Comparison of ENCODE assay signal across 18 cellular contexts in genomic region chr12:16622315-16622714, GRCh38. TPM values are rescaled to one million over a fixed set of nuclear protein-coding genes. Genes with fewer than 3 reads are reported as not detected.
DNase-seq lines count a peak whose midpoint lies in the region; ATAC-seq and TF ChIP-seq lines count a peak whose summit lies in the region.
"Had no signal": no experiment of that assay in that cellular context is flagged by ENCODE, and none has a peak within 500 bp of the region (broad histone marks: within the 10 kb centered on the region; RNA-seq: fewer than 3 reads in every experiment).

No MANE protein-coding gene starts in this region.

- H3K9me3 Mint-ChIP-seq in CD4-positive, alpha-beta T cell: peaks cover 6% of the 10 kb centered on the region
- peaks cover 7% of the 10 kb centered on the region for H3K9me3 Mint-ChIP-seq in natural killer cell treated with Interleukin-12 subunit alpha and Interleukin-12 subunit beta and Interleukin-15 and Interleukin-18, amount 100 ng/mL, for 72 hours

- peak; percentile 63 for ATAC-seq in GM18868 (IDR thresholded peaks at IDR 0.05; ENCODE audit: unreplicated experiment)
- peak; percentile 63 for ATAC-seq in HG02840 (IDR thresholded peaks at IDR 0.05; ENCODE audit: low FRiP score, unreplicated experiment)
- ATAC-seq in GM21515 (IDR thresholded peaks at IDR 0.05; ENCODE audit: unreplicated experiment): no peak
- no peak for ATAC-seq in CD4-positive, alpha-beta T cell (ENCODE audit: poor library complexity)
- ATAC-seq in natural killer cell treated with Interleukin-12 subunit alpha and Interleukin-12 subunit beta and Interleukin-15 and Interleukin-18, amount 100 ng/mL, for 72 hours: no peak
- ATAC-seq: gastroesophageal sphincter, left ventricle myocardium superior had no signal

- H3K36me3 Mint-ChIP-seq in CD4-positive, alpha-beta T cell (ENCODE audit: low read depth): no peaks in the 10 kb centered on the region
- H3K36me3 Mint-ChIP-seq in natural killer cell treated with Interleukin-12 subunit alpha and Interleukin-12 subunit beta and Interleukin-15 and Interleukin-18, amount 100 ng/mL, for 72 hours: no peaks in the 10 kb centered on the region

- peak overlapping the region; percentile 16 for H3K27ac ChIP-seq in SK-N-MC
- no peak overlapping the region for H3K27ac ChIP-seq in CD4-positive, alpha-beta T cell (ENCODE audit: low read depth, low read length)
- H3K27ac ChIP-seq: gastroesophageal sphincter, parathyroid adenoma, testis had no signal

- H3K4me3 ChIP-seq in SK-N-MC: no peak overlapping the region
- H3K4me3 ChIP-seq: gastroesophageal sphincter, testis had no signal

- H3K36me3 ChIP-seq in SK-N-MC (ENCODE audit: insufficient read depth, low read length): no peaks in the 10 kb centered on the region
- H3K36me3 ChIP-seq: gastroesophageal sphincter had no signal

- no peak overlapping the region for H3K4me3 Mint-ChIP-seq in CD4-positive, alpha-beta T cell
- no peak overlapping the region for H3K4me3 Mint-ChIP-seq in natural killer cell treated with Interleukin-12 subunit alpha and Interleukin-12 subunit beta and Interleukin-15 and Interleukin-18, amount 100 ng/mL, for 72 hours
- H3K4me3 Mint-ChIP-seq: activated naive CD4-positive, alpha-beta T cell treated with anti-CD3 and anti-CD28 coated beads for 36 hours had no signal

- CTCF ChIA-PET in CD4-positive, alpha-beta T cell (lab: Charles Lee): no interaction called here

- H3K27me3 Mint-ChIP-seq in CD4-positive, alpha-beta T cell: no peaks in the 10 kb centered on the region
- H3K27me3 Mint-ChIP-seq in natural killer cell treated with Interleukin-12 subunit alpha and Interleukin-12 subunit beta and Interleukin-15 and Interleukin-18, amount 100 ng/mL, for 72 hours: no peaks in the 10 kb centered on the region

- H3K27ac Mint-ChIP-seq in CD4-positive, alpha-beta T cell: no peak overlapping the region
- H3K27ac Mint-ChIP-seq in natural killer cell treated with Interleukin-12 subunit alpha and Interleukin-12 subunit beta and Interleukin-15 and Interleukin-18, amount 100 ng/mL, for 72 hours: no peak overlapping the region
- H3K27ac Mint-ChIP-seq: activated naive CD4-positive, alpha-beta T cell treated with anti-CD3 and anti-CD28 coated beads for 36 hours had no signal

- intact Hi-C loops in CD4-positive, alpha-beta T cell (cut with DNase I, micrococcal nuclease): no loop called here

- H3K9ac ChIP-seq in SK-N-MC (ENCODE audit: insufficient read length): no peak overlapping the region
- H3K9ac ChIP-seq: parathyroid adenoma had no signal

- no peaks in the 10 kb centered on the region for H3K9me3 ChIP-seq in SK-N-MC (ENCODE audit: low read depth, low read length)
- H3K9me3 ChIP-seq in CD4-positive, alpha-beta T cell (ENCODE audit: control insufficient read depth, low read length): no peaks in the 10 kb centered on the region
- H3K9me3 ChIP-seq: testis had no signal

- POLR2A ChIA-PET in CD4-positive, alpha-beta T cell (lab: Charles Lee): no interaction called here

- TF ChIP-seq CTCF in GM10266 (IDR thresholded peaks at IDR 0.05; ENCODE audit: control insufficient read depth, insufficient read depth, low read depth, missing control alignments): peak; percentile 38
- no peak for TF ChIP-seq CTCF in CD4-positive, alpha-beta T cell (IDR thresholded peaks at IDR 0.05)

- no peak for DNase-seq in GM10266 (ENCODE audit: extremely low spot score)
- no peak for DNase-seq in SK-N-MC (ENCODE audit: low read depth, low spot score)
- no peak for DNase-seq in CD4-positive, alpha-beta T cell
- no peak for DNase-seq in natural killer cell treated with Interleukin-12 subunit alpha and Interleukin-12 subunit beta and Interleukin-15 and Interleukin-18, amount 100 ng/mL, for 72 hours (ENCODE audit: low spot score)
- DNase-seq in stimulated activated CD4-positive, alpha-beta T cell treated with anti-CD3 and anti-CD28 coated beads, Interleukin-4, amount 100 ng/mL, for 4 hours: no peak
- DNase-seq: activated CD4-positive, alpha-beta T cell treated with anti-CD3 and anti-CD28 coated beads for 48 hours; activated naive CD4-positive, alpha-beta T cell treated with anti-CD3 and anti-CD28 coated beads for 36 hours; COR-L47; left ventricle myocardium superior; NCI-H1436; NCI-H446 treated with DMSO at 0.1 percent for 48 hours; testis had no signal

- H3K27me3 ChIP-seq in CD4-positive, alpha-beta T cell (ENCODE audit: control insufficient read depth, insufficient read depth, low read length): no peaks in the 10 kb centered on the region
- H3K27me3 ChIP-seq: gastroesophageal sphincter, testis had no signal

- H3K4me1 Mint-ChIP-seq in CD4-positive, alpha-beta T cell (ENCODE audit: low read depth): no peaks in the 10 kb centered on the region
- no peaks in the 10 kb centered on the region for H3K4me1 Mint-ChIP-seq in natural killer cell treated with Interleukin-12 subunit alpha and Interleukin-12 subunit beta and Interleukin-15 and Interleukin-18, amount 100 ng/mL, for 72 hours (ENCODE audit: low read depth in 2 of 2)

RNA-seq across cellular contexts. Expression of gene LMO3, which starts 16.4 kb away (rescaled TPM):
- total RNA-seq in CD4-positive, alpha-beta T cell: not detected
- not detected for total RNA-seq in natural killer cell treated with Interleukin-12 subunit alpha and Interleukin-12 subunit beta and Interleukin-15 and Interleukin-18, amount 100 ng/mL, for 72 hours
- total RNA-seq: activated naive CD4-positive, alpha-beta T cell treated with anti-CD3 and anti-CD28 coated beads for 36 hours; G401 had no signal

Comparison
In these comparisons a context has a peak if more than half of its experiments do, and no peak if none do; other contexts are left out.
1. ATAC-seq: peak in GM18868 (single experiment) and HG02840 (single experiment); none in GM21515 (single experiment), CD4-positive, alpha-beta T cell (single experiment) and natural killer cell treated with Interleukin-12 subunit alpha and Interleukin-12 subunit beta and Interleukin-15 and Interleukin-18, amount 100 ng/mL, for 72 hours (0 of 2).